In genomic region chr5:1323803-1324173, GRCh38 we compare ENCODE assay signal across 18 cellular contexts. TPM values are rescaled to one million over a fixed set of nuclear protein-coding genes. Genes with fewer than 3 reads are reported as not detected.
"Had no signal": no experiment of that assay in that cellular context is flagged by ENCODE, and none has a peak within 500 bp of the region (broad histone marks: within the 10 kb centered on the region; RNA-seq: fewer than 3 reads in every experiment).

No MANE protein-coding gene starts in this region.

- H3K4me1 ChIP-seq: pancreas had no signal

- H3K9me3 Mint-ChIP-seq: activated naive CD8-positive, alpha-beta T cell treated with anti-CD3 and anti-CD28 coated beads, Interleukin-2, amount 10 ng/mL, durations not matched to agents 7 days and 5 days; brain; central memory CD8-positive, alpha-beta T cell; immature natural killer cell had no signal

- H3K27ac Mint-ChIP-seq: activated naive CD8-positive, alpha-beta T cell treated with anti-CD3 and anti-CD28 coated beads, Interleukin-2, amount 10 ng/mL, durations not matched to agents 7 days and 5 days; immature natural killer cell; mesothelial cell of epicardium had no signal

- H3K4me3 Mint-ChIP-seq: activated naive CD8-positive, alpha-beta T cell treated with anti-CD3 and anti-CD28 coated beads, Interleukin-2, amount 10 ng/mL, durations not matched to agents 7 days and 5 days; brain; central memory CD8-positive, alpha-beta T cell; immature natural killer cell; mesothelial cell of epicardium had no signal

- H3K4me1 Mint-ChIP-seq: brain, mesothelial cell of epicardium had no signal

- H3K9me3 ChIP-seq: pancreas, stomach, testis had no signal

- H3K27ac ChIP-seq: pancreas, stomach, testis had no signal

- H3K27me3 ChIP-seq: pancreas, stomach, testis had no signal

- H3K27me3 Mint-ChIP-seq: activated naive CD8-positive, alpha-beta T cell treated with anti-CD3 and anti-CD28 coated beads, Interleukin-2, amount 10 ng/mL, durations not matched to agents 7 days and 5 days; brain; central memory CD8-positive, alpha-beta T cell had no signal

- DNase-seq: activated CD4-positive, alpha-beta T cell treated with anti-CD3 and anti-CD28 coated beads, Interleukin-2, amount 50 U/mL, for 48 hours; activated gamma-delta T cell treated with Interleukin-2 at 50 U/mL for 16 hours; activated naive CD8-positive, alpha-beta T cell treated with anti-CD3 and anti-CD28 coated beads, Interleukin-2, amount 10 ng/mL, durations not matched to agents 7 days and 5 days; cortex of kidney; effector CD4-positive, alpha-beta T cell; foreskin melanocyte; immature natural killer cell; left cardiac atrium; stimulated activated CD4-positive, alpha-beta T cell treated with anti-CD3 and anti-CD28 coated beads, Interleukin-12 subunit alpha, Interleukin-12 subunit beta, amount 100 ng/mL, for 4 hours; stimulated activated CD4-positive, alpha-beta T cell treated with anti-CD3 and anti-CD28 coated beads, Interleukin-2, amount 100 ng/mL, for 24 hours; stomach had no signal

- H3K4me3 ChIP-seq: lung, pancreas, stomach, testis had no signal

- ATAC-seq: left cardiac atrium had no signal

RNA-seq across cellular contexts. Expression of gene TERT, which starts 28.9 kb away (rescaled TPM):
- total RNA-seq: left cardiac atrium, lung, urinary bladder had no signal
- polyA plus RNA-seq: immature natural killer cell, pancreas, urinary bladder had no signal
